27 cellular contexts compared by ENCODE assay signal in genomic region chr5:1874348-1874747, GRCh38. TPM values are rescaled to one million over a fixed set of nuclear protein-coding genes. Genes with fewer than 3 reads are reported as not detected.
A peak's percentile ranks its signal among the peaks of the same experiment; 100 is the strongest.
DNase-seq lines count a peak whose midpoint lies in the region; ATAC-seq, FAIRE-seq and TF ChIP-seq lines count a peak whose summit lies in the region.
"Had no signal": no experiment of that assay in that cellular context is flagged by ENCODE, and none has a peak within 500 bp of the region (broad histone marks: within the 10 kb centered on the region; RNA-seq: fewer than 3 reads in every experiment).

No MANE protein-coding gene starts in this region.

- peak overlapping the region in 1 of 2 experiments; percentile 78; a peak in 3 of 5 replicates for H3K4me3 Mint-ChIP-seq in H9
- H3K4me3 Mint-ChIP-seq in neural crest cell: peak overlapping the region; percentile 67
- no peak overlapping the region for H3K4me3 Mint-ChIP-seq in activated T-cell treated with anti-CD3 and anti-CD28 coated beads, Interleukin-2, amount 50 U/mL, for 24 hours
- H3K4me3 Mint-ChIP-seq: activated CD4-positive, alpha-beta T cell treated with anti-CD3 and anti-CD28 coated beads, Interleukin-2, amount 10 ng/mL, durations not matched to agents 24 days and 14 days; activated CD8-positive, alpha-beta memory T cell treated with anti-CD3 and anti-CD28 coated beads, Interleukin-2, amount 10 ng/mL, durations not matched to agents 7 days and 5 days; activated T-helper 17 cell treated with anti-CD3 and anti-CD28 coated beads, Interleukin-2, amount 50 U/mL, for 72 hours; mesothelial cell of epicardium; type B pancreatic cell had no signal

- no peak overlapping the region for H3K56ac ChIP-seq in H9 (ENCODE audit: insufficient read length, low read depth, low read length)

- no peak overlapping the region for H3K14ac ChIP-seq in H9 (ENCODE audit: insufficient read depth, low read length)

- H3K27me3 Mint-ChIP-seq in H9 (ENCODE audit: low read depth): peaks cover 27% of the 10 kb centered on the region
- peaks cover 69% of the 10 kb centered on the region for H3K27me3 Mint-ChIP-seq in neural crest cell (ENCODE audit: low read depth)
- peaks cover 61% of the 10 kb centered on the region for H3K27me3 Mint-ChIP-seq in activated T-cell treated with anti-CD3 and anti-CD28 coated beads, Interleukin-2, amount 50 U/mL, for 24 hours

- no peaks in the 10 kb centered on the region for H3K79me1 ChIP-seq in H9 (ENCODE audit: insufficient read depth, low read depth, low read length, poor library complexity, severe bottlenecking)

- no peak overlapping the region for H4K8ac ChIP-seq in H9 (replicated peaks; ENCODE audit: insufficient read length, low read depth, low read length)

- H2BK120ac ChIP-seq in H9 (ENCODE audit: low read depth, low read length, poor library complexity, severe bottlenecking): no peak overlapping the region

- no peak for TF ChIP-seq POLR2A in Peyer's patch (IDR thresholded peaks at IDR 0.05)
- no peak for TF ChIP-seq POLR2A in HepG2 (IDR thresholded peaks at IDR 0.05; ENCODE audit: insufficient read depth in 1 of 2, low read depth in 2 of 2, low read length in 2 of 2)

- no peak for TF ChIP-seq RAD21 in HepG2 (CRISPR knock-in tag; IDR thresholded peaks at IDR 0.05)

- in situ Hi-C loops in HepG2 (cut with HindIII; ENCODE audit: extremely low pct_ligation_motif_present, low pct_unique_long_range_greater_than_20kb): no loop called here

- DNase-seq in H9 (no peak), NCI-H1417 treated with DMSO at 0.1 percent for 48 hours (lab: John Stamatoyannopoulos, UW) (peak; percentile 38), NCI-H748 treated with DMSO at 0.1 percent for 48 hours (lab: John Stamatoyannopoulos, UW) (peak; percentile 62), neural crest cell (ENCODE audit: low read depth, low spot score) (no peak), Ammon's horn (ENCODE audit: low spot score) (no peak), Peyer's patch (no peak), HepG2 (ENCODE audit: low spot score) (no peak)
- DNase-seq in activated T-cell treated with anti-CD3 and anti-CD28 coated beads, Interleukin-2, amount 50 U/mL, for 24 hours: no peak
- DNase-seq: activated CD4-positive, alpha-beta T cell treated with anti-CD3 and anti-CD28 coated beads, Interleukin-2, amount 10 ng/mL, durations not matched to agents 24 days and 14 days; activated CD8-positive, alpha-beta memory T cell treated with anti-CD3 and anti-CD28 coated beads, Interleukin-2, amount 10 ng/mL, durations not matched to agents 7 days and 5 days; CD8-positive, alpha-beta memory T cell; DND-41; foreskin keratinocyte; GM23248; left ventricle myocardium inferior; naive thymus-derived CD8-positive, alpha-beta T cell had no signal

- H3K27ac Mint-ChIP-seq in H9 (no peak overlapping the region), neural crest cell (ENCODE audit: unreplicated experiment) (no peak overlapping the region)
- H3K27ac Mint-ChIP-seq in activated T-cell treated with anti-CD3 and anti-CD28 coated beads, Interleukin-2, amount 50 U/mL, for 24 hours: no peak overlapping the region
- H3K27ac Mint-ChIP-seq: activated CD4-positive, alpha-beta T cell treated with anti-CD3 and anti-CD28 coated beads, Interleukin-2, amount 10 ng/mL, durations not matched to agents 24 days and 14 days; activated CD8-positive, alpha-beta memory T cell treated with anti-CD3 and anti-CD28 coated beads, Interleukin-2, amount 10 ng/mL, durations not matched to agents 7 days and 5 days; activated T-helper 17 cell treated with anti-CD3 and anti-CD28 coated beads, Interleukin-2, amount 50 U/mL, for 72 hours; mesothelial cell of epicardium; type B pancreatic cell had no signal

- BruUV-seq in HepG2 (replicated peaks; lab: Mats Ljungman, UMichigan): no TSS peak

- H3K9me3 Mint-ChIP-seq in H9: peaks cover 0 to under 1% of the 10 kb centered on the region in 2 experiments; a peak in 4 of 5 replicates
- no peaks in the 10 kb centered on the region for H3K9me3 Mint-ChIP-seq in neural crest cell
- H3K9me3 Mint-ChIP-seq in activated T-cell treated with anti-CD3 and anti-CD28 coated beads, Interleukin-2, amount 50 U/mL, for 24 hours: no peaks in the 10 kb centered on the region
- H3K9me3 Mint-ChIP-seq: activated CD4-positive, alpha-beta T cell treated with anti-CD3 and anti-CD28 coated beads, Interleukin-2, amount 10 ng/mL, durations not matched to agents 24 days and 14 days; activated naive CD4-positive, alpha-beta T cell treated with anti-CD3 and anti-CD28 coated beads, Interleukin-2, amount 50 U/mL, for 72 hours; activated T-helper 17 cell treated with anti-CD3 and anti-CD28 coated beads, Interleukin-2, amount 50 U/mL, for 72 hours; CD8-positive, alpha-beta memory T cell; mesothelial cell of epicardium; type B pancreatic cell had no signal

- intact Hi-C loops in HepG2 (cut with micrococcal nuclease; ENCODE audit: unreplicated experiment): no loop called here

- no peak overlapping the region for H3K18ac ChIP-seq in H9 (ENCODE audit: insufficient read length, low read depth, low read length)

- WGBS in H9 (ENCODE audit: extremely low coverage, insufficient read length, low lambda C conversion rate): no CpG with 5 or more reads among the region's 10 CpGs
- 29% methylated on average over 10 of the region's 10 CpGs for WGBS in HepG2 (ENCODE audit: low lambda C conversion rate)

- TF ChIP-seq EP300 in HepG2 (IDR thresholded peaks at IDR 0.05; ENCODE audit: low read depth in 2 of 2, low read length in 2 of 2) (no peak), HepG2 (CRISPR knock-in tag; IDR thresholded peaks at IDR 0.05; ENCODE audit: borderline replicate concordance) (no peak)

- no peaks in the 10 kb centered on the region for H3K36me3 ChIP-seq in Peyer's patch
- no peaks in the 10 kb centered on the region for H3K36me3 ChIP-seq in HepG2 (replicated peaks in 1 of 2; ENCODE audit: control insufficient read depth in 1 of 2, insufficient read depth in 2 of 2, low read length in 2 of 2)
- H3K36me3 ChIP-seq: SJSA1 had no signal

- no peak overlapping the region for H2BK12ac ChIP-seq in H9 (ENCODE audit: insufficient read length, low read depth, low read length)

- FAIRE-seq in HepG2 (lab: Jason Lieb, UNC): no peak
- FAIRE-seq: astrocyte, GM12892, RCC 7860 had no signal

- H3K4me1 Mint-ChIP-seq in H9 (peaks cover 16 to 33% of the 10 kb centered on the region in 2 experiments), neural crest cell (peaks cover 17% of the 10 kb centered on the region)
- H3K4me1 Mint-ChIP-seq in activated T-cell treated with anti-CD3 and anti-CD28 coated beads, Interleukin-2, amount 50 U/mL, for 24 hours (ENCODE audit: low read depth): peaks cover 7% of the 10 kb centered on the region
- H3K4me1 Mint-ChIP-seq: activated T-helper 17 cell treated with anti-CD3 and anti-CD28 coated beads, Interleukin-2, amount 50 U/mL, for 72 hours had no signal

- no peak overlapping the region for H3K27ac ChIP-seq in H9 (ENCODE audit: insufficient read length, low read depth, low read length)
- no peak overlapping the region for H3K27ac ChIP-seq in Peyer's patch
- H3K27ac ChIP-seq in HepG2 (ENCODE audit: extremely low read length, insufficient read depth, low read length): no peak overlapping the region
- H3K27ac ChIP-seq: foreskin keratinocyte, GM23248, KMS-11, left ventricle myocardium inferior, SJSA1 had no signal

- H3K4me3 ChIP-seq in Peyer's patch (no peak overlapping the region), HepG2 (replicated peaks in 1 of 3; ENCODE audit: insufficient read depth in 1 of 3, low read depth in 2 of 3, low read length in 3 of 3) (no peak overlapping the region)
- H3K4me3 ChIP-seq: GM23248, left ventricle myocardium inferior, SJSA1 had no signal

- H4K20me1 ChIP-seq in H9 (ENCODE audit: control insufficient read depth, insufficient read depth, insufficient read length) (peaks cover 2% of the 10 kb centered on the region), HepG2 (ENCODE audit: insufficient read depth, low read length) (no peaks in the 10 kb centered on the region)

- H3K4me2 ChIP-seq in H9 (ENCODE audit: insufficient read depth, insufficient read length, low read length): peak overlapping the region; percentile 56
- H3K4me2 ChIP-seq in HepG2 (ENCODE audit: low read depth, low read length): no peak overlapping the region
- H3K4me2 ChIP-seq: KMS-11 had no signal

- no peaks in the 10 kb centered on the region for H3K9me3 ChIP-seq in H9 (ENCODE audit: control insufficient read depth, low read depth, low read length)
- no peaks in the 10 kb centered on the region for H3K9me3 ChIP-seq in Peyer's patch
- no peaks in the 10 kb centered on the region for H3K9me3 ChIP-seq in HepG2 (ENCODE audit: low read length)
- H3K9me3 ChIP-seq: left ventricle myocardium inferior had no signal

- no peak overlapping the region for H3K4ac ChIP-seq in H9 (ENCODE audit: low read depth, low read length)

- H4K91ac ChIP-seq in H9 (ENCODE audit: insufficient read length, low read depth, low read length): no peak overlapping the region

- H2BK15ac ChIP-seq in H9 (ENCODE audit: low read depth, low read length): no peak overlapping the region

- no peak for ATAC-seq in HepG2
- ATAC-seq: activated CD8-positive, alpha-beta memory T cell treated with anti-CD3 and anti-CD28 coated beads, Interleukin-2, amount 10 ng/mL, durations not matched to agents 7 days and 5 days; activated naive CD4-positive, alpha-beta T cell treated with anti-CD3 and anti-CD28 coated beads, Interleukin-2, amount 50 U/mL, for 72 hours; activated T-helper 17 cell treated with anti-CD3 and anti-CD28 coated beads, Interleukin-2, amount 50 U/mL, for 72 hours; foreskin keratinocyte; naive thymus-derived CD8-positive, alpha-beta T cell; sciatic nerve had no signal

- H3K23ac ChIP-seq in H9 (ENCODE audit: insufficient read length, low read depth, low read length): no peak overlapping the region

- H3K4me1 ChIP-seq in H9 (ENCODE audit: insufficient read depth, low read length): no peaks in the 10 kb centered on the region
- H3K4me1 ChIP-seq in Peyer's patch: peaks cover 0 to 17% (median 0%) of the 10 kb centered on the region in 4 donors
- no peaks in the 10 kb centered on the region for H3K4me1 ChIP-seq in HepG2 (ENCODE audit: insufficient read depth, low read length)
- H3K4me1 ChIP-seq: foreskin keratinocyte, SJSA1 had no signal

- H2BK20ac ChIP-seq in H9 (ENCODE audit: low read depth, low read length, poor library complexity, severe bottlenecking): no peak overlapping the region

- POLR2A ChIA-PET in HepG2 (lab: Yijun Ruan, JAX): no interaction called here

- TF ChIP-seq CTCF in H9 (conservative IDR thresholded peaks at IDR 0.05): no peak
- no peak for TF ChIP-seq CTCF in neural crest cell (conservative IDR thresholded peaks at IDR 0.05)
- TF ChIP-seq CTCF in Peyer's patch (IDR thresholded peaks at IDR 0.05): no peak
- no peak for TF ChIP-seq CTCF in HepG2 (CRISPR knock-in tag; IDR thresholded peaks at IDR 0.05)

- H2BK5ac ChIP-seq in H9 (ENCODE audit: insufficient read length, low read length): no peak overlapping the region

- no peak overlapping the region for H2AK5ac ChIP-seq in H9 (ENCODE audit: insufficient read length, low read length)

- no peaks in the 10 kb centered on the region for H3K79me2 ChIP-seq in H9 (ENCODE audit: insufficient read depth, low read length)
- no peaks in the 10 kb centered on the region for H3K79me2 ChIP-seq in HepG2 (ENCODE audit: insufficient read depth, low read length)

- CTCF ChIA-PET in HepG2 (lab: Yijun Ruan, JAX; ENCODE audit: low intra/inter-chr PET ratio, low total read pairs): no interaction called here

- H3K9ac ChIP-seq in H9 (ENCODE audit: extremely low read depth, insufficient read length, low read length) (no peak overlapping the region), HepG2 (ENCODE audit: insufficient read depth, low read depth, low read length) (no peak overlapping the region)
- H3K9ac ChIP-seq: GM23248, KMS-11 had no signal

- H2AFZ ChIP-seq in H9 (ENCODE audit: low read length): no peak overlapping the region
- no peak overlapping the region for H2AFZ ChIP-seq in HepG2 (ENCODE audit: low read length)
- H2AFZ ChIP-seq: GM23248 had no signal

- H3K23me2 ChIP-seq in H9 (ENCODE audit: insufficient read length, low read depth, low read length, poor library complexity, severe bottlenecking): peaks cover 14% of the 10 kb centered on the region

- H3T11ph ChIP-seq in H9 (ENCODE audit: low read length): no peak overlapping the region

- no peak overlapping the region for H4K5ac ChIP-seq in H9 (ENCODE audit: insufficient read length, low read depth, low read length)

- H3K36me3 Mint-ChIP-seq in H9 (ENCODE audit: insufficient read depth in 1 of 3, low read depth in 3 of 3) (no peaks in the 10 kb centered on the region; a peak in 1 of 7 replicates), neural crest cell (ENCODE audit: low read depth) (no peaks in the 10 kb centered on the region)
- H3K36me3 Mint-ChIP-seq in activated T-cell treated with anti-CD3 and anti-CD28 coated beads, Interleukin-2, amount 50 U/mL, for 24 hours (ENCODE audit: low read depth): no peaks in the 10 kb centered on the region
- H3K36me3 Mint-ChIP-seq: activated CD8-positive, alpha-beta memory T cell treated with anti-CD3 and anti-CD28 coated beads, Interleukin-2, amount 10 ng/mL, durations not matched to agents 7 days and 5 days; CD8-positive, alpha-beta memory T cell; mesothelial cell of epicardium; naive thymus-derived CD8-positive, alpha-beta T cell; type B pancreatic cell had no signal

- H3K27me3 ChIP-seq in H9 (ENCODE audit: insufficient read depth, low read length): peaks cover 53% of the 10 kb centered on the region
- peaks cover 0 to 52% of the 10 kb centered on the region in 2 donors for H3K27me3 ChIP-seq in Peyer's patch
- H3K27me3 ChIP-seq in HepG2 (ENCODE audit: control insufficient read depth in 1 of 2, insufficient read depth in 2 of 2, low read length in 2 of 2): peaks cover 6 to 49% of the 10 kb centered on the region in 2 experiments; a peak in 3 of 5 replicates
- H3K27me3 ChIP-seq: SJSA1 had no signal

RNA-seq across cellular contexts. Expression of gene IRX4, which starts 8.4 kb away (rescaled TPM):
- total RNA-seq in H9 (2021): 3.2 and 3.4 TPM in 2 replicates
- 0.28 and 0.77 TPM in 2 replicates for total RNA-seq in neural crest cell
- total RNA-seq in Peyer's patch: not detected
- total RNA-seq in HepG2 (2016; rRNA removed; fragmentation: Illumina TruSeq; extraction: Trizol): not detected in 2 replicates
- not detected in 2 replicates for total RNA-seq in HepG2 (2016; cell fraction: cytosol; rRNA removed; fragmentation: Illumina TruSeq; extraction: Trizol; ENCODE audit: low read depth)
- total RNA-seq in HepG2 (2016; cell fraction: insoluble cytoplasmic fraction; rRNA removed; fragmentation: Illumina TruSeq; extraction: Trizol): not detected in 2 replicates
- total RNA-seq in HepG2 (2016; cell fraction: membrane; rRNA removed; fragmentation: Illumina TruSeq; extraction: Trizol): not detected in 2 replicates
- not detected in 2 replicates for total RNA-seq in HepG2 (2016; cell fraction: nucleus; rRNA removed; fragmentation: Illumina TruSeq; extraction: Trizol)
- not detected in 2 replicates for polyA plus RNA-seq in HepG2 (2011; rRNA removed)
- not detected in 2 replicates for polyA plus RNA-seq in HepG2 (2011; cell fraction: cytosol; rRNA removed)
- not detected in 2 replicates for polyA plus RNA-seq in HepG2 (2011; cell fraction: nucleus; rRNA removed)
- polyA plus RNA-seq in HepG2 (2012): not detected in 2 replicates
- not detected in 2 replicates for polyA plus RNA-seq in HepG2 (2016; cell fraction: cytosol; fragmentation: Illumina TruSeq; extraction: Trizol; ENCODE audit: low read depth)
- not detected in 2 replicates for polyA plus RNA-seq in HepG2 (2016; cell fraction: insoluble cytoplasmic fraction; fragmentation: Illumina TruSeq; extraction: Trizol; ENCODE audit: low read depth)
- polyA plus RNA-seq in HepG2 (2016; cell fraction: membrane; fragmentation: Illumina TruSeq; extraction: Trizol; ENCODE audit: low read depth): not detected in 2 replicates
- not detected in 2 replicates for polyA plus RNA-seq in HepG2 (2016; cell fraction: nucleus; fragmentation: Illumina TruSeq; extraction: Trizol; ENCODE audit: insufficient read depth, low read depth)
- 0.09 TPM in 1 of 2 replicates, not detected in the other for polyA minus RNA-seq in HepG2 (2011; rRNA and poly(A)+ RNA removed; ENCODE audit: low replicate concordance)
- polyA minus RNA-seq in HepG2 (2011; cell fraction: cytosol; rRNA and poly(A)+ RNA removed): not detected in 2 replicates
- not detected in 2 replicates for polyA minus RNA-seq in HepG2 (2011; cell fraction: nucleus; rRNA and poly(A)+ RNA removed)
- total RNA-seq: activated CD4-positive, alpha-beta T cell treated with anti-CD3 and anti-CD28 coated beads, Interleukin-2, amount 10 ng/mL, durations not matched to agents 24 days and 14 days; activated CD8-positive, alpha-beta memory T cell treated with anti-CD3 and anti-CD28 coated beads, Interleukin-2, amount 10 ng/mL, durations not matched to agents 7 days and 5 days; activated naive CD4-positive, alpha-beta T cell treated with anti-CD3 and anti-CD28 coated beads, Interleukin-2, amount 50 U/mL, for 72 hours; activated T-helper 17 cell treated with anti-CD3 and anti-CD28 coated beads, Interleukin-2, amount 50 U/mL, for 72 hours; CD8-positive, alpha-beta memory T cell; GM23248; mesothelial cell of epicardium; naive thymus-derived CD8-positive, alpha-beta T cell; sciatic nerve; SJSA1; T-helper 1 cell treated with Interleukin-12 subunit alpha and Interleukin-12 subunit beta and Interleukin-4 antibody, amounts not matched to agents 30 ng/mL and 1 ng/mL, for 36 hours had no signal
- polyA plus RNA-seq: CD8-positive, alpha-beta memory T cell; GM23248; naive thymus-derived CD8-positive, alpha-beta T cell had no signal

Comparison
In these comparisons a context has a peak if more than half of its experiments do, and no peak if none do; other contexts are left out.
1. DNase-seq: peak in NCI-H1417 treated with DMSO at 0.1 percent for 48 hours (single experiment) and NCI-H748 treated with DMSO at 0.1 percent for 48 hours (single experiment); none in H9 (single experiment), neural crest cell (single experiment), activated T-cell treated with anti-CD3 and anti-CD28 coated beads, Interleukin-2, amount 50 U/mL, for 24 hours (single experiment), Ammon's horn (single experiment), Peyer's patch (0 of 3) and HepG2 (single experiment).